ENCODE assay signal across 8 cellular contexts in the genomic region with DNA sequence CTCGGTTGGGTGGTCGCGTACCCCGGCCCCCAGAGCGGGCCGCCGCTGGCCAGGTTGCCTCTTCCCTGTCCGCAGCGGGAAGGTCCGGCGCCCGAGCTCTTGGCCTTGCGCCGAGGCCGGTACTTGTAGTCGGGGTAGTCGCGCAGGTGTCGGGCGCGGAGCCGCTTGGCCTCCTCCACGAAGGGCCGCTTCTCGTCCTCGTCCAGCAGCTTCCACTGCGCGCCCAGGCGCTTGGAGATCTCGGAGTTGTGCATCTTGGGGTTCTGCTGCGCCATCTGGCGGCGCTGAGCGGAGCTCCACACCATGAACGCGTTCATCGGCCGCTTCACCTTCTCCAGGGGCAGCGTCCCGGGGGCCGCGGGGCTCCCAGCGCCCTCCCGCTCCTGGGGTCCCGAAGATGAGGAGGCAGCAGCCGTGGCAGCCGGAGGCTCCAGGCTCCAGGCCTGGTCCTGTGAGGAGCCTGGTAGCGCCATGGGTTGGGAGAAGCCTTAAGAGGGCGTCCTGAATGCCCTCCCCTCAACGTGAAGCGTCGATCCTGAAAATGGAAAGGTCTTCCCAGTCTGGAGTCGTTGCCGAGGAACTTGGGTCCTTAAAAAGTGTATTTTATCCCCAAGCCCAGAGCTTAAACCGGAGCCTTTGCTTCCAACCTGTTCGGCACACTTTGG. TPM values are rescaled to one million over a fixed set of nuclear protein-coding genes. Genes with fewer than 3 reads are reported as not detected.
DNase-seq lines count a peak whose midpoint lies in the region; ATAC-seq and TF ChIP-seq lines count a peak whose summit lies in the region.

No MANE protein-coding gene starts in this region.

- POLR2A ChIA-PET in CD4-positive, alpha-beta memory T cell (lab: Charles Lee; ENCODE audit: partially characterized antibody) = interaction anchor here (0.6 to 9.5 kb wide), 12 partner anchors 16 to 238 kb away, joined by 3 to 220 read pairs (median 4); a partner anchor contains a TSS

- no peak for TF ChIP-seq POLR2A in esophagus muscularis mucosa (IDR thresholded peaks at IDR 0.05; ENCODE audit: low read depth)

- H3K27me3 Mint-ChIP-seq in CD4-positive, alpha-beta memory T cell = no peaks in the 10 kb centered on the region

- DNase-seq in CD4-positive, alpha-beta memory T cell = peak; percentile 57 to 65 (median 60)
- peak; percentile 56 to 87 for DNase-seq in NCI-H526 (lab: John Stamatoyannopoulos, UW)
- peak; percentile 35 for DNase-seq in activated T-helper 1 cell treated with Interleukin-2 at 50 U/mL for 16 hours (ENCODE audit: low read depth)
- DNase-seq in esophagus muscularis mucosa (ENCODE audit: extremely low spot score) = peak; percentile 96
- peak; percentile 86 to 87 (median 86) for DNase-seq in mucosa of descending colon
- peak; percentile 34 to 44 for DNase-seq in stimulated activated CD8-positive, alpha-beta memory T cell treated with anti-CD3 and anti-CD28 coated beads, Interleukin-2, amount 100 ng/mL, for 1 hour (ENCODE audit: low read depth in 2 of 2)

- TF ChIP-seq CTCF in esophagus muscularis mucosa (IDR thresholded peaks at IDR 0.05) (peak; percentile 89 to 97 (median 89)), mucosa of descending colon (IDR thresholded peaks at IDR 0.05) (peak; percentile 80)

- peaks cover 25 to 54% of the 10 kb centered on the region in 2 donors for H3K36me3 Mint-ChIP-seq in CD4-positive, alpha-beta memory T cell

- no peak for TF ChIP-seq EP300 in esophagus muscularis mucosa (IDR thresholded peaks at IDR 0.05)

- no peak overlapping the region for H3K27ac ChIP-seq in CD4-positive, alpha-beta memory T cell (ENCODE audit: low read depth, low read length)
- H3K27ac ChIP-seq in esophagus muscularis mucosa (replicated peaks in 1 of 4) = peak overlapping the region; percentile 78 to 86 (median 83)

- no peak overlapping the region for H3K4me3 ChIP-seq in CD4-positive, alpha-beta memory T cell (ENCODE audit: low read length in 2 of 2)
- H3K4me3 ChIP-seq in esophagus muscularis mucosa = peak overlapping the region; percentile 61 to 64 (median 62)
- H3K4me3 ChIP-seq in mucosa of descending colon = peak overlapping the region; percentile 6

- intact Hi-C loops in CD4-positive, alpha-beta memory T cell (cut with micrococcal nuclease) = loop anchor here (1.0 kb wide), 2 partner anchors 28 to 75 kb away; a partner anchor contains a TSS
- intact Hi-C loops in esophagus muscularis mucosa (cut with DNase I) (loop anchor here (2.0 kb wide), 1 partner anchor 75 kb away; no protein-coding TSS in a partner anchor), mucosa of descending colon (cut with DNase I, micrococcal nuclease) (no loop called here)

- no peak overlapping the region for H3K4me3 Mint-ChIP-seq in CD4-positive, alpha-beta memory T cell

- H3K27ac Mint-ChIP-seq in CD4-positive, alpha-beta memory T cell = no peak overlapping the region

- peaks cover 5 to 22% (median 11%) of the 10 kb centered on the region in 4 donors for H3K4me1 Mint-ChIP-seq in CD4-positive, alpha-beta memory T cell

- peak; percentile 86 for ATAC-seq in mucosa of descending colon
- ATAC-seq in GM21447 (IDR thresholded peaks at IDR 0.05; ENCODE audit: unreplicated experiment) = no peak
- no peak for ATAC-seq in HG03439 (IDR thresholded peaks at IDR 0.05; ENCODE audit: unreplicated experiment)

- H3K27me3 ChIP-seq in CD4-positive, alpha-beta memory T cell (ENCODE audit: insufficient read depth, low read length) = no peaks in the 10 kb centered on the region
- H3K27me3 ChIP-seq in esophagus muscularis mucosa = no peaks in the 10 kb centered on the region

- CTCF ChIA-PET in CD4-positive, alpha-beta memory T cell (lab: Charles Lee; ENCODE audit: partially characterized antibody) = interaction anchor here (0.6 to 3.1 kb wide), 25 partner anchors 9 to 648 kb away, joined by 3 to 28 read pairs (median 5); a partner anchor contains a TSS

- peaks cover 0 to 1% (median 0%) of the 10 kb centered on the region in 8 donors for H3K9me3 Mint-ChIP-seq in CD4-positive, alpha-beta memory T cell

- WGBS in esophagus muscularis mucosa = 12% methylated on average over 23 of the region's 56 CpGs

- peaks cover 46% of the 10 kb centered on the region for H3K36me3 ChIP-seq in CD4-positive, alpha-beta memory T cell (ENCODE audit: insufficient read depth, low read length)
- H3K36me3 ChIP-seq in esophagus muscularis mucosa = peaks cover 32 to 54% (median 52%) of the 10 kb centered on the region in 4 donors
- peaks cover 8% of the 10 kb centered on the region for H3K36me3 ChIP-seq in mucosa of descending colon (ENCODE audit: low read depth)

- no peaks in the 10 kb centered on the region for H3K9me3 ChIP-seq in CD4-positive, alpha-beta memory T cell (ENCODE audit: control insufficient read depth in 1 of 2, low read length in 2 of 2)
- no peaks in the 10 kb centered on the region for H3K9me3 ChIP-seq in esophagus muscularis mucosa
- no peaks in the 10 kb centered on the region for H3K9me3 ChIP-seq in mucosa of descending colon

- peaks cover 24% of the 10 kb centered on the region for H3K4me1 ChIP-seq in CD4-positive, alpha-beta memory T cell (ENCODE audit: insufficient read depth, low read length)
- H3K4me1 ChIP-seq in esophagus muscularis mucosa (peaks cover 34 to 62% (median 57%) of the 10 kb centered on the region in 4 donors), mucosa of descending colon (ENCODE audit: low read depth) (peaks cover 10% of the 10 kb centered on the region)

RNA-seq across cellular contexts. Expression of a gene that starts 0.6 kb away (rescaled TPM):
- total RNA-seq in CD4-positive, alpha-beta memory T cell = 1 to 10 TPM; 1.0 to 1.1 TPM
- not detected for polyA plus RNA-seq in CD4-positive, alpha-beta memory T cell
- 10 to 100 TPM in 2 of 4 donors, 1 to 10 TPM in 2; 2.9 to 14.6 (median 10.9) TPM for total RNA-seq in esophagus muscularis mucosa
- 1 to 10 TPM in 1 of 3 donors, under 1 TPM in 2; 0.38 to 4.4 (median 0.41) TPM for total RNA-seq in mucosa of descending colon

RNA-seq across cellular contexts. Expression of a gene that starts 5.7 kb away (rescaled TPM):
- total RNA-seq in CD4-positive, alpha-beta memory T cell = 10 to 100 TPM; 23.8 to 25.0 TPM
- 10 to 100 TPM; 41.7 to 50.1 TPM for polyA plus RNA-seq in CD4-positive, alpha-beta memory T cell
- 10 to 100 TPM; 26.0 to 50.4 (median 31.5) TPM for total RNA-seq in esophagus muscularis mucosa
- 100 to 1,000 TPM in 1 of 3 donors, 10 to 100 TPM in 2; 55.2 to 101 (median 94.5) TPM for total RNA-seq in mucosa of descending colon

RNA-seq across cellular contexts. Expression of a gene that starts 9.9 kb away (rescaled TPM):
- 10 to 100 TPM; 19.8 to 20.9 TPM for total RNA-seq in CD4-positive, alpha-beta memory T cell
- under 1 TPM in 1 of 2 donors, not detected in 1; 0.59 TPM for polyA plus RNA-seq in CD4-positive, alpha-beta memory T cell
- 10 to 100 TPM; 34.5 to 70.7 (median 44.7) TPM for total RNA-seq in esophagus muscularis mucosa
- total RNA-seq in mucosa of descending colon = 10 to 100 TPM; 41.4 to 91.9 (median 50.7) TPM

RNA-seq across cellular contexts. Expression of a gene that starts 25.4 kb away (rescaled TPM):
- total RNA-seq in CD4-positive, alpha-beta memory T cell = 10 to 100 TPM; 44.1 to 46.6 TPM
- polyA plus RNA-seq in CD4-positive, alpha-beta memory T cell = 10 to 100 TPM in 1 of 2 donors, 1 to 10 TPM in 1; 9.2 to 18.6 TPM
- 10 to 100 TPM; 38.2 to 65.8 (median 50.2) TPM for total RNA-seq in esophagus muscularis mucosa
- total RNA-seq in mucosa of descending colon = 10 to 100 TPM; 23.0 to 53.3 (median 28.1) TPM

RNA-seq across cellular contexts. Expression of a gene that starts 27.6 kb away (rescaled TPM):
- total RNA-seq in CD4-positive, alpha-beta memory T cell = 10 to 100 TPM; 37.7 to 40.1 TPM
- 10 to 100 TPM; 13.1 to 15.5 TPM for polyA plus RNA-seq in CD4-positive, alpha-beta memory T cell
- total RNA-seq in esophagus muscularis mucosa (10 to 100 TPM; 54.0 to 79.1 (median 72.4) TPM), mucosa of descending colon (10 to 100 TPM; 27.9 to 60.2 (median 37.7) TPM)

Comparison
In these comparisons a context has a peak if more than half of its experiments do, and no peak if none do; other contexts are left out.
1. DNase-seq: peak in every context shown above with its lines; median percentile 96 in esophagus muscularis mucosa; 86 in mucosa of descending colon; 72 in NCI-H526; 60 in CD4-positive, alpha-beta memory T cell; 39 in stimulated activated CD8-positive, alpha-beta memory T cell treated with anti-CD3 and anti-CD28 coated beads, Interleukin-2, amount 100 ng/mL, for 1 hour; 35 in activated T-helper 1 cell treated with Interleukin-2 at 50 U/mL for 16 hours.
2. H3K4me3 ChIP-seq: peak in esophagus muscularis mucosa (4 of 4) and mucosa of descending colon (single experiment); none in CD4-positive, alpha-beta memory T cell (0 of 2).
3. intact Hi-C loops: an anchor here in CD4-positive, alpha-beta memory T cell (1.0 kb wide) and esophagus muscularis mucosa (2.0 kb wide); none called in mucosa of descending colon.